In the genomic region with DNA sequence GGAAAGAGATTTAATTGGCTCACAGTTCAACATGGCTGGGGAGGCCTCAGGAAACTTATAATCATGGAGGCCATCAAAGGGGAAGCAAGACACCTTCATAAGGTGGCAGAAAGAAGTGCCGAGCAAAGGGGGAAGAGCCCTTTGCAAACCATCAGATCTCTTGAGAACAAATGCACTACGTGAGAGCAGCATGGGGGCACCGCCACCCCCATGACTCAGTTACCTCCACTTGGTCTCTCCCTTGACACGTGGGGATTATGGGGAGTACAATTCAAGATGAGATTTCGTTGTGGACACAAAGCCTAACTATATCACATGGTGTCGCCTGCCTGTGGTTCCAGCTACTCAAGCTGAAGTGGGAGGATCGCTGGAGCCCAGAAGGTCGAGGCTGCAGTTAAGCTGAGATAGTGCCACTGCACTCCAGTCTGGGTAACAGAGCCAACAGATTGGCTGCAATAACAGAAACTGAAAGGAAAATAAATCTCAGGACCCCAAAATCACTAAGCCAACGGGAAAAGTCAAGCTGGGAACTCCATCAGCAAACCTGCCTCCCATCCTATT, we compare ENCODE assay signal across 2 cellular contexts.
TF ChIP-seq lines count a peak whose summit lies in the region.

No MANE protein-coding gene starts in this region.

TF ChIP-seq in IMR-90, 13 proteins besides CTCF, POLR2A, EP300 and RAD21:
- TF ChIP-seq RFX5 (IDR thresholded peaks at IDR 0.05; ENCODE audit: low read depth, low read length) (no peak), BHLHE40 (IDR thresholded peaks at IDR 0.05; ENCODE audit: low read depth, low read length) (no peak), CEBPB (IDR thresholded peaks at IDR 0.05; ENCODE audit: low read depth, low read length) (no peak), NFE2L2 (IDR thresholded peaks at IDR 0.05; ENCODE audit: low read depth, low read length) (no peak), MAZ (IDR thresholded peaks at IDR 0.05; ENCODE audit: borderline replicate concordance, low read depth, low read length) (no peak), CHD1 (IDR thresholded peaks at IDR 0.05; ENCODE audit: low read depth, low read length) (no peak), MXI1 (IDR thresholded peaks at IDR 0.05; ENCODE audit: borderline replicate concordance, low read depth, low read length) (no peak)
- TF ChIP-seq, protein P1, sequence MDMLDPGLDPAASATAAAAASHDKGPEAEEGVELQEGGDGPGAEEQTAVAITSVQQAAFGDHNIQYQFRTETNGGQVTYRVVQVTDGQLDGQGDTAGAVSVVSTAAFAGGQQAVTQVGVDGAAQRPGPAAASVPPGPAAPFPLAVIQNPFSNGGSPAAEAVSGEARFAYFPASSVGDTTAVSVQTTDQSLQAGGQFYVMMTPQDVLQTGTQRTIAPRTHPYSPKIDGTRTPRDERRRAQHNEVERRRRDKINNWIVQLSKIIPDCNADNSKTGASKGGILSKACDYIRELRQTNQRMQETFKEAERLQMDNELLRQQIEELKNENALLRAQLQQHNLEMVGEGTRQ (IDR thresholded peaks at IDR 0.05; ENCODE audit: low read depth, low read length): no peak

TF ChIP-seq in HepG2, 621 proteins besides CTCF, POLR2A, EP300 and RAD21:
- TF ChIP-seq DR1 (CRISPR knock-in tag; IDR thresholded peaks at IDR 0.05) (no peak), ARID2 (CRISPR knock-in tag; IDR thresholded peaks at IDR 0.05; ENCODE audit: borderline replicate concordance) (no peak), RNF2 (conservative IDR thresholded peaks at IDR 0.05; ENCODE audit: low read depth) (peak; percentile 100), ZNF441 (CRISPR knock-in tag; IDR thresholded peaks at IDR 0.05; ENCODE audit: borderline replicate concordance) (no peak), SRSF4 (IDR thresholded peaks at IDR 0.05; ENCODE audit: low read depth, low read length, poor library complexity, severe bottlenecking) (no peak), SIN3B (IDR thresholded peaks at IDR 0.05; ENCODE audit: low read length) (no peak), ZFP36 (IDR thresholded peaks at IDR 0.05; ENCODE audit: borderline replicate concordance, low read depth, low read length, partially characterized antibody) (peak; percentile 97), CBX2 (IDR thresholded peaks at IDR 0.05; ENCODE audit: low read depth, low read length) (peak; percentile 98), CBX2 (CRISPR knock-in tag; IDR thresholded peaks at IDR 0.05; ENCODE audit: low read depth) (peak; percentile 98), HMG20B (CRISPR knock-in tag; conservative IDR thresholded peaks at IDR 0.05) (no peak), SOX13 (IDR thresholded peaks at IDR 0.05) (0 out of 2 replicates have a peak, but pooled peaks have one; percentile 40), SOX13 (CRISPR knock-in tag; conservative IDR thresholded peaks at IDR 0.05 in 1 of 2, IDR thresholded peaks at IDR 0.05 in 1 of 2) (no peak), SCMH1 (CRISPR knock-in tag; IDR thresholded peaks at IDR 0.05; ENCODE audit: borderline replicate concordance) (peak; percentile 31; the same call in 1 of the 2 replicates), CHD4 (IDR thresholded peaks at IDR 0.05; ENCODE audit: borderline replicate concordance, low read length) (no peak)
- TF ChIP-seq, protein P2, sequence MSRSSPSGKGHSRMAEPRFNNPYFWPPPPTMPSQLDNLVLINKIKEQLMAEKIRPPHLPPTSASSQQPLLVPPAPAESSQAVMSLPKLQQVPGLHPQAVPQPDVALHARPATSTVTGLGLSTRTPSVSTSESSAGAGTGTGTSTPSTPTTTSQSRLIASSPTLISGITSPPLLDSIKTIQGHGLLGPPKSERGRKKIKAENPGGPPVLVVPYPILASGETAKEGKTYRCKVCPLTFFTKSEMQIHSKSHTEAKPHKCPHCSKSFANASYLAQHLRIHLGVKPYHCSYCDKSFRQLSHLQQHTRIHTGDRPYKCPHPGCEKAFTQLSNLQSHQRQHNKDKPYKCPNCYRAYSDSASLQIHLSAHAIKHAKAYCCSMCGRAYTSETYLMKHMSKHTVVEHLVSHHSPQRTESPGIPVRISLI (CRISPR knock-in tag; IDR thresholded peaks at IDR 0.05; ENCODE audit: borderline replicate concordance): no peak
- TF ChIP-seq, protein P3, sequence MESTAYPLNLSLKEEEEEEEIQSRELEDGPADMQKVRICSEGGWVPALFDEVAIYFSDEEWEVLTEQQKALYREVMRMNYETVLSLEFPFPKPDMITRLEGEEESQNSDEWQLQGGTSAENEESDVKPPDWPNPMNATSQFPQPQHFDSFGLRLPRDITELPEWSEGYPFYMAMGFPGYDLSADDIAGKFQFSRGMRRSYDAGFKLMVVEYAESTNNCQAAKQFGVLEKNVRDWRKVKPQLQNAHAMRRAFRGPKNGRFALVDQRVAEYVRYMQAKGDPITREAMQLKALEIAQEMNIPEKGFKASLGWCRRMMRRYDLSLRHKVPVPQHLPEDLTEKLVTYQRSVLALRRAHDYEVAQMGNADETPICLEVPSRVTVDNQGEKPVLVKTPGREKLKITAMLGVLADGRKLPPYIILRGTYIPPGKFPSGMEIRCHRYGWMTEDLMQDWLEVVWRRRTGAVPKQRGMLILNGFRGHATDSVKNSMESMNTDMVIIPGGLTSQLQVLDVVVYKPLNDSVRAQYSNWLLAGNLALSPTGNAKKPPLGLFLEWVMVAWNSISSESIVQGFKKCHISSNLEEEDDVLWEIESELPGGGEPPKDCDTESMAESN (CRISPR knock-in tag; conservative IDR thresholded peaks at IDR 0.05): no peak
- TF ChIP-seq, protein P4, sequence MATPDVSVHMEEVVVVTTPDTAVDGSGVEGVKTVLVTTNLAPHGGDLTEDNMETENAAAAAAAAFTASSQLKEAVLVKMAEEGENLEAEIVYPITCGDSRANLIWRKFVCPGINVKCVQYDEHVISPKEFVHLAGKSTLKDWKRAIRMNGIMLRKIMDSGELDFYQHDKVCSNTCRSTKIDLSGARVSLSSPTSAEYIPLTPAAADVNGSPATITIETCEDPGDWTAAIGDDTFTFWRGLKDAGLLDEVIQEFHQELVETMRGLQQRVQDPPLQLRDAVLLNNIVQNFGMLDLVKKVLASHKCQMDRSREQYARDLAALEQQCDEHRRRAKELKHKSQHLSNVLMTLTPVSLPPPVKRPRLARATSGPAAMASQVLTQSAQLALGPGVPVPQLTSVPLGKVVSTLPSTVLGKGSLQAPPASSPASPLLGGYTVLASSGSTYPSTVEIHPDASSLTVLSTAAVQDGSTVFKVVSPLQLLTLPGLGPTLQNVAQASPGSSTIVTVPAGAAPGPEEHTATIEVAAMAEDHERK (CRISPR knock-in tag; IDR thresholded peaks at IDR 0.05; ENCODE audit: low read depth): no peak
TF ChIP-seq in HepG2: peak in this region for 5.
